ENCODE assay signal across 8 cellular contexts in the genomic region with DNA sequence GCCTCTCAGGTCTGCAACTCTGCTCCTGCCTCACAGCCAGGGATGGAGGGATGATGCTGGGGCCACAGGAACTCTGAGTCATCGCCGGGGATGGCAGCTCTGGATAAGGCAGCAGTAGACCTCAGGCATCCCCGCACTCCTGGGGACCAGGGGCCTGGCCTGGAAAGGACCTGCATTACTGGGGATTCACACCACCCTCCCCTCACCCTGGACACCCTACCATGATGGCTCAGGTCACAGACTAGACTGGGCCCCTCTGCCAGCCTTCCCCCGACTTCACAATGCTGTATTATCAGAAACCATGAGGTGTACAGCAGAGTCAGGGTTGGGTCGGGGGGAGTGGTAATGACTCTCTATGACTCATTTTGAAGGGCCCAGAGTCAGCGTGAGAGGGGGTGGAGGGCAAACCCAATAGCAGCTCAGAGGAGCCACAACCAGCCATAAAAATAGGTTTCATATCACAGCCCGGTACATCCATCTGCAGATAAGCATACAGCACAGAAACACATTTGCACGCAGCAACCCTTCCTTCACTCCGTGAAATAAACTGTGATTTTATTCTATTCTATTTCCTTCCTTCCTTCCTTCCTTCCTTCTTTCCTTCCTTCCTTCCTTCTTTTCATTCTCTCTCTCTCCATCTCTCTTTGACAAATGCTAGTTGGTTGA. TPM values are rescaled to one million over a fixed set of nuclear protein-coding genes. Genes with fewer than 3 reads are reported as not detected.
DNase-seq lines count a peak whose midpoint lies in the region; ATAC-seq and TF ChIP-seq lines count a peak whose summit lies in the region.

No MANE protein-coding gene starts in this region.

- ATAC-seq in GM18505 (IDR thresholded peaks at IDR 0.05; ENCODE audit: unreplicated experiment), result peak; percentile 69
- ATAC-seq in gastroesophageal sphincter, result no peak

- H3K27me3 ChIP-seq in MG63 (no peaks in the 10 kb centered on the region), gastroesophageal sphincter (peaks cover 42% of the 10 kb centered on the region), mesendoderm (ENCODE audit: insufficient read depth, low read length, poor library complexity) (no peaks in the 10 kb centered on the region)

- H3K9me3 Mint-ChIP-seq in activated naive CD4-positive, alpha-beta T cell treated with anti-CD3 and anti-CD28 coated beads for 36 hours, result peaks cover 4% of the 10 kb centered on the region

- H3K79me2 ChIP-seq in mesendoderm (ENCODE audit: control insufficient read depth, insufficient read depth, low read length), result no peaks in the 10 kb centered on the region

- TF ChIP-seq EP300 in gastroesophageal sphincter (IDR thresholded peaks at IDR 0.05), result no peak

- no peaks in the 10 kb centered on the region for H3K36me3 Mint-ChIP-seq in activated naive CD4-positive, alpha-beta T cell treated with anti-CD3 and anti-CD28 coated beads for 36 hours (ENCODE audit: low read depth)

- no peak overlapping the region for H3K56ac ChIP-seq in mesendoderm (ENCODE audit: low read length)

- H3K9me3 ChIP-seq in MG63 (no peaks in the 10 kb centered on the region), gastroesophageal sphincter (peaks cover 0 to 11% (median 0%) of the 10 kb centered on the region in 3 donors)

- peaks cover 30% of the 10 kb centered on the region for H3K4me1 Mint-ChIP-seq in activated naive CD4-positive, alpha-beta T cell treated with anti-CD3 and anti-CD28 coated beads for 36 hours (ENCODE audit: low read depth)

- H3K18ac ChIP-seq in mesendoderm (ENCODE audit: low read length), result no peak overlapping the region

- H2BK15ac ChIP-seq in mesendoderm (replicated peaks; ENCODE audit: low read depth), result no peak overlapping the region

- no peak overlapping the region for H2BK120ac ChIP-seq in mesendoderm (ENCODE audit: low read depth, low read length)

- intact Hi-C loops in activated naive CD4-positive, alpha-beta T cell treated with anti-CD3 and anti-CD28 coated beads for 36 hours (cut with micrococcal nuclease), result loop anchor here (1.0 kb wide), 3 partner anchors 11 to 238 kb away; partner anchors contain the start of gene DYNLRB2

- H3K4me3 ChIP-seq in MG63 (no peak overlapping the region), gastroesophageal sphincter (no peak overlapping the region), mesendoderm (ENCODE audit: low read length) (no peak overlapping the region)

- no peak overlapping the region for H3K9ac ChIP-seq in mesendoderm (ENCODE audit: low read length)

- no peak overlapping the region for H3K23ac ChIP-seq in mesendoderm (ENCODE audit: low read length)

- H3K4me1 ChIP-seq in gastroesophageal sphincter (no peaks in the 10 kb centered on the region), mesendoderm (ENCODE audit: control insufficient read depth, low read depth, low read length) (no peaks in the 10 kb centered on the region)

- H3K27ac Mint-ChIP-seq in activated naive CD4-positive, alpha-beta T cell treated with anti-CD3 and anti-CD28 coated beads for 36 hours, result peak overlapping the region; percentile 43

- CTCF ChIA-PET in activated naive CD4-positive, alpha-beta T cell treated with anti-CD3 and anti-CD28 coated beads for 36 hours (lab: Charles Lee), result interaction anchor here (1.3 kb wide), 1 partner anchor 10 kb away, joined by 3 read pairs; no protein-coding TSS in a partner anchor

- H3K79me1 ChIP-seq in mesendoderm (ENCODE audit: low read length), result no peaks in the 10 kb centered on the region

- no peak overlapping the region for H2BK5ac ChIP-seq in mesendoderm (ENCODE audit: low read length)

- H3K36me3 ChIP-seq in MG63 (no peaks in the 10 kb centered on the region), gastroesophageal sphincter (no peaks in the 10 kb centered on the region), mesendoderm (ENCODE audit: control insufficient read depth, insufficient read depth, low read length) (no peaks in the 10 kb centered on the region)

- TF ChIP-seq CTCF in gastroesophageal sphincter (IDR thresholded peaks at IDR 0.05), result no peak

- H3K27ac ChIP-seq in gastroesophageal sphincter, result no peak overlapping the region
- H3K27ac ChIP-seq in mesendoderm (ENCODE audit: low read depth, low read length), result no peak overlapping the region

- no peak overlapping the region for H3K4me2 ChIP-seq in mesendoderm (ENCODE audit: low read length)

- WGBS in gastroesophageal sphincter (ENCODE audit: low coverage in 1 of 2), 2 donors, result 58 to 65% methylated on average over 4 to 5 of the region's 9 CpGs
- no CpG with 5 or more reads among the region's 9 CpGs for WGBS in mesendoderm (ENCODE audit: extremely low coverage, insufficient coverage, low lambda C conversion rate)

- H3K4ac ChIP-seq in mesendoderm (ENCODE audit: low read depth, low read length), result no peak overlapping the region

- no peaks in the 10 kb centered on the region for H3K27me3 Mint-ChIP-seq in activated naive CD4-positive, alpha-beta T cell treated with anti-CD3 and anti-CD28 coated beads for 36 hours (ENCODE audit: low read depth)

- DNase-seq in MG63 (peak; percentile 58), NCI-H345 (lab: John Stamatoyannopoulos, UW) (no peak), mesendoderm (no peak), NCI-H2107 treated with DMSO at 0.1 percent for 48 hours (lab: John Stamatoyannopoulos, UW; ENCODE audit: unreplicated experiment) (no peak)
- DNase-seq in activated naive CD4-positive, alpha-beta T cell treated with anti-CD3 and anti-CD28 coated beads for 36 hours, result peak; percentile 91
- peak; percentile 74 to 76 (median 75) for DNase-seq in stimulated activated CD4-positive, alpha-beta T cell treated with anti-CD3 and anti-CD28 coated beads, Interleukin-12 subunit alpha, Interleukin-12 subunit beta, amount 100 ng/mL, for 48 hours (ENCODE audit: low read depth in 2 of 3, low spot score in 1 of 3)

- no peak overlapping the region for H4K8ac ChIP-seq in mesendoderm (ENCODE audit: low read depth, low read length)

- H4K5ac ChIP-seq in mesendoderm (ENCODE audit: low read length), result no peak overlapping the region

- H2AK5ac ChIP-seq in mesendoderm (ENCODE audit: low read length), result no peak overlapping the region

- no peak for TF ChIP-seq POLR2A in GM18505 (IDR thresholded peaks at IDR 0.05; ENCODE audit: borderline replicate concordance, extremely low read depth, insufficient read depth, insufficient read length)
- TF ChIP-seq POLR2A in gastroesophageal sphincter (IDR thresholded peaks at IDR 0.05), result no peak

- H3K4me3 Mint-ChIP-seq in activated naive CD4-positive, alpha-beta T cell treated with anti-CD3 and anti-CD28 coated beads for 36 hours, result no peak overlapping the region

RNA-seq across cellular contexts. Expression of gene DYNLRB2, which starts 28.8 kb away (rescaled TPM):
- not detected in 2 replicates for total RNA-seq in MG63 (2014; rRNA removed; shearing (Covaris generic); ENCODE audit: low replicate concordance)
- not detected for total RNA-seq in activated naive CD4-positive, alpha-beta T cell treated with anti-CD3 and anti-CD28 coated beads for 36 hours
- total RNA-seq in gastroesophageal sphincter, result 1 to 10 TPM in 3 of 4 donors, not detected in 1; 1.2 to 2.3 (median 1.9) TPM
- polyA plus RNA-seq in mesendoderm (2013, experiment 1 of 2), result not detected
- polyA plus RNA-seq in mesendoderm (2013, experiment 2 of 2), result 0.11 TPM

Comparison
In these comparisons a context has a peak if more than half of its experiments do, and no peak if none do; other contexts are left out.
1. DNase-seq: peak in MG63 (single experiment), activated naive CD4-positive, alpha-beta T cell treated with anti-CD3 and anti-CD28 coated beads for 36 hours (single experiment) and stimulated activated CD4-positive, alpha-beta T cell treated with anti-CD3 and anti-CD28 coated beads, Interleukin-12 subunit alpha, Interleukin-12 subunit beta, amount 100 ng/mL, for 48 hours (3 of 3); none in NCI-H345 (single experiment), mesendoderm (single experiment) and NCI-H2107 treated with DMSO at 0.1 percent for 48 hours (single experiment).